In genomic region chr19:16435999-16436650, GRCh38 we compare ENCODE assay signal across 1 cellular context.
A peak's percentile ranks its signal among the peaks of the same experiment; 100 is the strongest.
TF ChIP-seq lines count a peak whose summit lies in the region.

No MANE protein-coding gene starts in this region.

TF ChIP-seq in K562, 482 proteins besides CTCF, POLR2A, EP300 and RAD21 (continued from another document):
- TF ChIP-seq VEZF1 (CRISPR knock-in tag; IDR thresholded peaks at IDR 0.05) (peak; percentile 24; the same call in 1 of the 2 replicates), PHF20 (IDR thresholded peaks at IDR 0.05; ENCODE audit: partially characterized antibody) (peak; percentile 40), TAL1 (IDR thresholded peaks at IDR 0.05) (peak; percentile 35; the same call in 1 of the 2 replicates), MEF2D (tag; conservative IDR thresholded peaks at IDR 0.05; ENCODE audit: low read depth) (peak; percentile 77; the same call in 1 of the 2 replicates), NR2C1 (IDR thresholded peaks at IDR 0.05) (no peak), NR2C1 (tag; IDR thresholded peaks at IDR 0.05) (peak; percentile 11; the same call in 1 of the 2 replicates), HDAC1 (IDR thresholded peaks at IDR 0.05) (peak in 1 of 2 experiments; percentile 57; a peak in 2 of 4 replicates), FOSL1 (tag; conservative IDR thresholded peaks at IDR 0.05) (peak; percentile 42; the same call in 1 of the 2 replicates), ATF1 (CRISPR knock-in tag; IDR thresholded peaks at IDR 0.05) (no peak), ATF1 (tag; IDR thresholded peaks at IDR 0.05) (peak; percentile 27; the same call in 1 of the 2 replicates), MEF2A (IDR thresholded peaks at IDR 0.05; ENCODE audit: control insufficient read depth, low read depth, low read length) (peak; percentile 81), SIN3A (IDR thresholded peaks at IDR 0.05; ENCODE audit: borderline replicate concordance in 2 of 2, control insufficient read depth in 1 of 2, low read depth in 2 of 2, low read length in 2 of 2) (peak in 1 of 2 experiments; percentile 20; a peak in 1 of 4 replicates), ZNF584 (CRISPR knock-in tag; IDR thresholded peaks at IDR 0.05; ENCODE audit: low read depth) (peak; percentile 67), EP400 (IDR thresholded peaks at IDR 0.05) (no peak), ZNF57 (CRISPR knock-in tag; IDR thresholded peaks at IDR 0.05) (no peak), FOXA3 (CRISPR knock-in tag; conservative IDR thresholded peaks at IDR 0.05 in 1 of 2, IDR thresholded peaks at IDR 0.05 in 1 of 2) (peak in 1 of 2 experiments; percentile 81; a peak in 2 of 4 replicates), JUN (IDR thresholded peaks at IDR 0.05; ENCODE audit: borderline replicate concordance, low read depth, low read length) (0 out of 2 replicates have a peak, but pooled peaks have one; percentile 16), JUN (CRISPR knock-in tag; IDR thresholded peaks at IDR 0.05; ENCODE audit: borderline replicate concordance) (0 out of 2 replicates have a peak, but pooled peaks have one; percentile 26), ZBTB5 (IDR thresholded peaks at IDR 0.05) (no peak), LEF1 (IDR thresholded peaks at IDR 0.05) (peak; percentile 53; the same call in 1 of the 2 replicates), ARID1B (IDR thresholded peaks at IDR 0.05) (peak; percentile 73), TOE1 (IDR thresholded peaks at IDR 0.05; ENCODE audit: borderline replicate concordance) (peak; percentile 89), TOE1 (CRISPR knock-in tag; IDR thresholded peaks at IDR 0.05; ENCODE audit: borderline replicate concordance, low read depth) (no peak), XRCC4 (IDR thresholded peaks at IDR 0.05; ENCODE audit: extremely low read depth, insufficient read depth, insufficient read length) (no peak), GTF3C2 (IDR thresholded peaks at IDR 0.05; ENCODE audit: borderline replicate concordance, extremely low read depth, insufficient read length) (no peak), KDM1A (IDR thresholded peaks at IDR 0.05) (peak; percentile 59 to 65), DPF2 (IDR thresholded peaks at IDR 0.05) (peak; percentile 49; the same call in 1 of the 2 replicates), MAX (CRISPR knock-in tag; IDR thresholded peaks at IDR 0.05) (peak; percentile 40; the same call in 1 of the 2 replicates), CBX5 (IDR thresholded peaks at IDR 0.05; ENCODE audit: borderline replicate concordance, low read depth) (no peak), TBL1XR1 (IDR thresholded peaks at IDR 0.05; ENCODE audit: low read length in 2 of 2) (0 out of 4 replicates have a peak, but pooled peaks of 1 of the 2 experiments have one; percentile 31), RNF219 (CRISPR knock-in tag; IDR thresholded peaks at IDR 0.05) (no peak), HCFC1 (IDR thresholded peaks at IDR 0.05; ENCODE audit: low read depth, low read length) (no peak), CHD7 (IDR thresholded peaks at IDR 0.05; ENCODE audit: low read depth, low read length) (no peak), SOX6 (IDR thresholded peaks at IDR 0.05) (peak; percentile 74), USF2 (CRISPR knock-in tag; IDR thresholded peaks at IDR 0.05) (peak; percentile 75), L3MBTL2 (IDR thresholded peaks at IDR 0.05) (peak; percentile 23; the same call in 1 of the 2 replicates), HOXB6 (CRISPR knock-in tag; IDR thresholded peaks at IDR 0.05; ENCODE audit: borderline replicate concordance) (no peak), ATF7 (IDR thresholded peaks at IDR 0.05) (0 out of 2 replicates have a peak, but pooled peaks have one; percentile 18)
